In genomic region chr19:53898680-53899341, GRCh38 we compare ENCODE assay signal across 23 cellular contexts. TPM values are rescaled to one million over a fixed set of nuclear protein-coding genes. Genes with fewer than 3 reads are reported as not detected.
DNase-seq lines count a peak whose midpoint lies in the region; ATAC-seq, FAIRE-seq and TF ChIP-seq lines count a peak whose summit lies in the region.
"Had no signal": no experiment of that assay in that cellular context is flagged by ENCODE, and none has a peak within 500 bp of the region (broad histone marks: within the 10 kb centered on the region; RNA-seq: fewer than 3 reads in every experiment).

No MANE protein-coding gene starts in this region.

- H3K4me1 ChIP-seq in A549: peaks cover 15% of the 10 kb centered on the region; the same call in 2 of the 3 replicates
- H3K4me1 ChIP-seq in HEK293 (ENCODE audit: control insufficient read depth, insufficient read depth, low read length): no peaks in the 10 kb centered on the region
- H3K4me1 ChIP-seq: gastrocnemius medialis, Peyer's patch, sigmoid colon, tibial artery had no signal

- no peak for TF ChIP-seq RAD21 in A549 (conservative IDR thresholded peaks at IDR 0.05 in 1 of 2, IDR thresholded peaks at IDR 0.05 in 1 of 2)

- peak; percentile 40 to 66; a peak in 5 of 6 replicates for ATAC-seq in A549
- no peak for ATAC-seq in HG03520 (IDR thresholded peaks at IDR 0.05; ENCODE audit: unreplicated experiment)
- no peak for ATAC-seq in GM18868 (IDR thresholded peaks at IDR 0.05; ENCODE audit: unreplicated experiment)
- ATAC-seq: gastrocnemius medialis, T-helper 17 cell had no signal

- no peak for FAIRE-seq in A549 (lab: Jason Lieb, UNC)
- FAIRE-seq: endothelial cell of umbilical vein, GM19239 had no signal

- 14% methylated on average over 23 of the region's 40 CpGs for WGBS in A549 (ENCODE audit: missing lambda C conversion rate)

- POLR2A ChIA-PET in A549 (lab: Yijun Ruan, JAX): interaction anchor here (0.9 to 1.4 kb wide), 2 partner anchors 9 to 15 kb away, joined by 7 read pairs; no protein-coding TSS in a partner anchor
- POLR2A ChIA-PET in HEK293 (lab: Yijun Ruan, JAX): interaction anchor here (1.3 to 1.6 kb wide), 2 partner anchors 31 to 143 kb away, joined by 4 to 5 read pairs; partner anchors contain the start of gene MYADM

- CTCF ChIA-PET in A549 (lab: Yijun Ruan, JAX): interaction anchor here (0.9 to 7.2 kb wide), 9 partner anchors 9 to 133 kb away, joined by 3 to 62 read pairs (median 4); partner anchors contain the start of genes CACNG7 and PRKCG
- CTCF ChIA-PET in HEK293 (lab: Yijun Ruan, JAX): interaction anchor here (1.2 kb wide), 2 partner anchors 125 to 139 kb away, joined by 3 to 8 read pairs; no protein-coding TSS in a partner anchor

- DNase-seq in A549 (ENCODE audit: low read depth in 1 of 2, low spot score in 1 of 2) (peak in 1 of 2 experiments; percentile 69), SK-N-DZ (ENCODE audit: low spot score) (peak; percentile 36), NCI-H2107 (lab: John Stamatoyannopoulos, UW) (no peak)
- DNase-seq in effector CD4-positive, alpha-beta T cell: no peak
- DNase-seq: activated CD4-positive, alpha-beta T cell treated with anti-CD3 and anti-CD28 coated beads for 4 hours; gastrocnemius medialis; kidney glomerular epithelial cell; NCI-H1436 treated with DMSO at 0.1 percent for 48 hours; NCI-H510A; occipital lobe; Peyer's patch; sigmoid colon; stimulated activated CD4-positive, alpha-beta T cell treated with anti-CD3 and anti-CD28 coated beads, Interleukin-4, amount 100 ng/mL, for 1 hour; T-helper 17 cell; tibial artery had no signal

- TF ChIP-seq CTCF in A549 (IDR thresholded peaks at IDR 0.05) (no peak), HEK293 (tag by site-specific recombination; IDR thresholded peaks at IDR 0.05) (no peak)

- H3K4me3 ChIP-seq in A549 (peak overlapping the region; percentile 32; the same call in 2 of the 3 replicates), HEK293 (ENCODE audit: low read depth, low read length) (peak overlapping the region; percentile 6; the same call in 1 of the 2 replicates), iPS-11a (ENCODE audit: low read depth, low read length) (peak overlapping the region; percentile 47)
- H3K4me3 ChIP-seq: gastrocnemius medialis, Peyer's patch, sigmoid colon, tibial artery had no signal

- H3K4me2 ChIP-seq in A549: peak overlapping the region; percentile 73
- H3K4me2 ChIP-seq: KMS-11 had no signal

- no peaks in the 10 kb centered on the region for H3K36me3 ChIP-seq in HEK293 (ENCODE audit: control insufficient read depth in 2 of 2, insufficient read depth in 1 of 2, low read length in 2 of 2)
- H3K36me3 ChIP-seq: gastrocnemius medialis, Peyer's patch, sigmoid colon, tibial artery had no signal

- no peaks in the 10 kb centered on the region for H3K9me3 ChIP-seq in A549
- H3K9me3 ChIP-seq in HEK293 (ENCODE audit: control insufficient read depth, insufficient read depth, low read depth, low read length): no peaks in the 10 kb centered on the region
- H3K9me3 ChIP-seq: gastrocnemius medialis, sigmoid colon, tibial artery had no signal

- H3K27ac ChIP-seq in A549 (peak overlapping the region in 1 of 2 experiments; percentile 8; a peak in 1 of 6 replicates), HEK293 (ENCODE audit: extremely low read depth, low read depth, low read length) (no peak overlapping the region)
- H3K27ac ChIP-seq: gastrocnemius medialis, KMS-11, Peyer's patch, sigmoid colon, tibial artery had no signal

- no peak for TF ChIP-seq EP300 in A549 (IDR thresholded peaks at IDR 0.05)

- TF ChIP-seq POLR2A in A549 (IDR thresholded peaks at IDR 0.05; ENCODE audit: low read length): no peak

TF ChIP-seq in A549, 52 proteins besides CTCF, POLR2A, EP300 and RAD21 (continues in another document):
- TF ChIP-seq ELK1 (IDR thresholded peaks at IDR 0.05; ENCODE audit: low read depth, low read length) (no peak), ZSCAN20 (CRISPR knock-in tag; IDR thresholded peaks at IDR 0.05) (no peak), NR3C1 (IDR thresholded peaks at IDR 0.05) (no peak), BHLHE40 (IDR thresholded peaks at IDR 0.05; ENCODE audit: low read depth, low read length) (no peak), RCOR1 (IDR thresholded peaks at IDR 0.05; ENCODE audit: low read depth, low read length) (no peak), TFCP2L1 (CRISPR knock-in tag; IDR thresholded peaks at IDR 0.05) (no peak), USF2 (IDR thresholded peaks at IDR 0.05) (no peak), EHF (CRISPR knock-in tag; IDR thresholded peaks at IDR 0.05) (no peak), HOXB13 (CRISPR knock-in tag; IDR thresholded peaks at IDR 0.05; ENCODE audit: low read depth) (no peak)

TF ChIP-seq in HEK293, 187 proteins besides CTCF, POLR2A, EP300 and RAD21 (continues in another document):
- peak; percentile 95 for TF ChIP-seq KLF9 (tag by site-specific recombination; IDR thresholded peaks at IDR 0.05; ENCODE audit: low read depth)
- peak; percentile 36 for TF ChIP-seq SP2 (tag by site-specific recombination; IDR thresholded peaks at IDR 0.05)
- TF ChIP-seq ZNF292 (tag by site-specific recombination; IDR thresholded peaks at IDR 0.05; ENCODE audit: borderline replicate concordance, low read depth): no peak
- TF ChIP-seq ZNF335 (tag by site-specific recombination; conservative IDR thresholded peaks at IDR 0.05): peak; percentile 58
- TF ChIP-seq PRDM1 (tag by site-specific recombination; IDR thresholded peaks at IDR 0.05): no peak
- TF ChIP-seq SP3 (tag by site-specific recombination; IDR thresholded peaks at IDR 0.05): peak; percentile 86
- TF ChIP-seq WT1 (tag by site-specific recombination; IDR thresholded peaks at IDR 0.05): no peak
- no peak for TF ChIP-seq ZSCAN18 (tag by site-specific recombination; IDR thresholded peaks at IDR 0.05)
- TF ChIP-seq ZNF138 (tag by site-specific recombination; IDR thresholded peaks at IDR 0.05; ENCODE audit: borderline replicate concordance): no peak
- peak; percentile 71; the same call in 1 of the 2 replicates for TF ChIP-seq KLF8 (tag by site-specific recombination; IDR thresholded peaks at IDR 0.05)
- TF ChIP-seq ZNF529 (tag by site-specific recombination; IDR thresholded peaks at IDR 0.05; ENCODE audit: insufficient replicate concordance): no peak
- TF ChIP-seq ZBTB17 (tag by site-specific recombination; IDR thresholded peaks at IDR 0.05): 0 out of 2 replicates have a peak, but pooled peaks have one; percentile 6
- TF ChIP-seq ZNF148 (tag by site-specific recombination; IDR thresholded peaks at IDR 0.05; ENCODE audit: borderline replicate concordance): no peak

RNA-seq across cellular contexts. Expression of gene CACNG7, which starts 10.3 kb away (rescaled TPM):
- polyA plus RNA-seq in A549 (2011; rRNA removed) (11.5 and 12.8 TPM in 2 replicates), A549 (2017; fragmentation: RNase III; extraction: RNeasy Plus Mini Kit Qiagen cat#74134 plus additional on column Dnase treatment) (6.3 to 7.6 TPM (median 6.8 TPM) in 3 replicates)
- polyA plus RNA-seq in A549 (2012; cell fraction: cytosol; rRNA removed): 26.4 and 37.4 TPM in 2 replicates
- 33.7 and 37.2 TPM in 2 replicates for polyA plus RNA-seq in A549 (2012; cell fraction: nucleus; rRNA removed)
- 6.0 and 7.6 TPM in 2 replicates for polyA minus RNA-seq in A549 (2011; rRNA and poly(A)+ RNA removed)
- polyA plus RNA-seq in SK-N-DZ (2014; cell fraction: cytosol; rRNA removed): 6.4 and 12.2 TPM in 2 replicates
- 4.7 and 8.1 TPM in 2 replicates for polyA plus RNA-seq in SK-N-DZ (2014; cell fraction: nucleus; rRNA removed)
- polyA plus RNA-seq: adipose tissue had no signal

RNA-seq across cellular contexts. Expression of gene PRKCG, which starts 16.8 kb away (rescaled TPM):
- polyA plus RNA-seq in A549 (2011; rRNA removed) (0.61 and 0.79 TPM in 2 replicates), A549 (2017; fragmentation: RNase III; extraction: RNeasy Plus Mini Kit Qiagen cat#74134 plus additional on column Dnase treatment) (0.81 to 0.96 TPM (median 0.81 TPM) in 3 replicates)
- polyA plus RNA-seq in A549 (2012; cell fraction: cytosol; rRNA removed): 1.2 and 1.3 TPM in 2 replicates
- polyA plus RNA-seq in A549 (2012; cell fraction: nucleus; rRNA removed): 8.9 and 9.2 TPM in 2 replicates
- 1.5 and 2.6 TPM in 2 replicates for polyA minus RNA-seq in A549 (2011; rRNA and poly(A)+ RNA removed)
- 1.2 TPM in 1 of 2 replicates, not detected in the other for polyA plus RNA-seq in SK-N-DZ (2014; cell fraction: cytosol; rRNA removed)
- polyA plus RNA-seq in SK-N-DZ (2014; cell fraction: nucleus; rRNA removed): 0.39 and 1.2 TPM in 2 replicates

RNA-seq across cellular contexts. Expression of gene MYADM, which starts 31.1 kb away (rescaled TPM):
- polyA plus RNA-seq in A549 (2011; rRNA removed) (37.7 and 56.1 TPM in 2 replicates), A549 (2017; fragmentation: RNase III; extraction: RNeasy Plus Mini Kit Qiagen cat#74134 plus additional on column Dnase treatment) (90.4 to 103 TPM (median 90.7 TPM) in 3 replicates)
- 83.9 and 158 TPM in 2 replicates for polyA plus RNA-seq in A549 (2012; cell fraction: cytosol; rRNA removed)
- polyA plus RNA-seq in A549 (2012; cell fraction: nucleus; rRNA removed): 385 and 422 TPM in 2 replicates
- 50.8 and 63.0 TPM in 2 replicates for polyA minus RNA-seq in A549 (2011; rRNA and poly(A)+ RNA removed)
- 9.7 and 11.8 TPM in 2 replicates for polyA plus RNA-seq in SK-N-DZ (2014; cell fraction: cytosol; rRNA removed)
- polyA plus RNA-seq in SK-N-DZ (2014; cell fraction: nucleus; rRNA removed): 2.2 and 3.7 TPM in 2 replicates

Comparison
In these comparisons a context has a peak if more than half of its experiments do, and no peak if none do; other contexts are left out.
1. ATAC-seq: peak in A549 (2 of 2); none in HG03520 (single experiment) and GM18868 (single experiment).
2. Peak in every context shown above with its lines, with median percentiles within 50 percentile points of each other: H3K4me3 ChIP-seq.